12 cellular contexts compared by ENCODE assay signal in the genomic region with DNA sequence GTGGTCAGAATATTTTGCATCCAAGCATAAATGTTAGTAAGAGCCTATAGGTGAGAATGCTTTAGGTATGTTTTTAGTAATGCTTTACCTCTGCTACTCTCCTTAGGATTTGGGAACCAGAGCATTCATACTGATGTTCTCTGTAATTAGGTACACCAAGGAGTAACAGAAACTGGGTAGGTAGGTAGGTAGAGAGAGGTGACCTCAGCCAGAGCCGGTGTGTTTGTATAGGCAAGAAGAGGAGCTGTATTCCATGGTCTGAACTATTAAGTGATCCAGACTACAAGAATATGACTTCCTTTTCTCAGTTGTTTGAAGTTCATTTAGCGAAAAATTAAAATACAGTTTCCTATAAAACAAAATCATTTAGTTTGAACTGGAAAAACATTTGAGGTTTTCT.
"Had no signal": no experiment of that assay in that cellular context is flagged by ENCODE, and none has a peak within 500 bp of the region (broad histone marks: within the 10 kb centered on the region; RNA-seq: fewer than 3 reads in every experiment).

No MANE protein-coding gene starts in this region.

- H3K36me3 ChIP-seq: cardiac muscle cell had no signal

- ATAC-seq: activated CD8-positive, alpha-beta T cell treated with anti-CD3 and anti-CD28 coated beads, Interleukin-2, amount 10 ng/mL, durations not matched to agents 7 days and 5 days; stimulated activated effector memory CD8-positive, alpha-beta T cell treated with anti-CD3 and anti-CD28 coated beads, Interleukin-12 subunit alpha, Interleukin-12 subunit beta, amount 100 ng/mL, for 72 hours; WTC11 had no signal

- H2AFZ ChIP-seq: parathyroid adenoma had no signal

- H3K27ac ChIP-seq: cardiac muscle cell, coronary artery, parathyroid adenoma had no signal

- H3K27me3 ChIP-seq: cardiac muscle cell had no signal

- H3K9ac ChIP-seq: parathyroid adenoma had no signal

- H3K4me3 ChIP-seq: cardiac muscle cell, coronary artery had no signal

- DNase-seq: activated CD4-positive, alpha-beta T cell treated with anti-CD3 and anti-CD28 coated beads for 48 hours; activated CD8-positive, alpha-beta T cell treated with anti-CD3 and anti-CD28 coated beads, Interleukin-2, amount 10 ng/mL, durations not matched to agents 7 days and 5 days; activated naive CD4-positive, alpha-beta T cell treated with anti-CD3 and anti-CD28 coated beads, Interleukin-2, amount 10 ng/mL, durations not matched to agents 7 days and 5 days; effector CD4-positive, alpha-beta T cell; retina; substantia nigra; trophoblast cell had no signal

- H3K79me2 ChIP-seq: parathyroid adenoma had no signal

- H3K4me1 ChIP-seq: parathyroid adenoma had no signal
